In the genomic region with DNA sequence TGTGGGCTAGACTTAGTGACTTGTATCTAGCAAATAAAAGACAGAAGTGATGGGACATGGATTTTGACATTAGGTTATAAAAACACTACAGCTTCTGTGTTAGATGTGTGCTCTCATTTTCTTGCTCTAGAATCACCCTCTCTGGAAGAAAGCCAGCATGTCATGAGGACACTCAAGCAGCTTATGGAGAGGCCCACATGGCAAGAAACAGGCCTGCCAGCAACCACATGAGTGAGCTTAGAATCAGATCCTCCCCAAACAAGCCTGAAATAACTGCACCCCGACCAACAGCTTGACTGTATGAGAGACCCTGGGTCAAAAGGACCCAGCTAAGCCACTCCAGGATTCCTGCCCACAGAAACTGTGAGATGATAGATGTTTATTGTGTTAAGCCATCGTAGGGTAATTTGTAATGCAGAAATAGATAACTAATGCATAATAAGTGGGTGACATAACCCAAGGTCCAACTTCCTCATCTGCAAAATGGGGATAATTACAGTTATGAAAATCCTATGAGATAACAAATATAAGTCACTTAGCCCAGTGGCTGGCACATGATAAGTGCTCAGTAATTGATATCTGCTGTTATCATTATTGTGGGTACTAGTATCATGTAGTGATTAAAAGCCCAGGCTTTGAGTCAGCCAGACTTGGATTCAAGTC, we compare ENCODE assay signal across 9 cellular contexts.
DNase-seq lines count a peak whose midpoint lies in the region; TF ChIP-seq lines count a peak whose summit lies in the region.
"Had no signal": no experiment of that assay in that cellular context is flagged by ENCODE, and none has a peak within 500 bp of the region (broad histone marks: within the 10 kb centered on the region; RNA-seq: fewer than 3 reads in every experiment).

No MANE protein-coding gene starts in this region.

- peak overlapping the region; percentile 3; the same call in 1 of the 2 replicates for H3K27ac ChIP-seq in HEK293 (ENCODE audit: extremely low read depth, low read depth, low read length)

- TF ChIP-seq CTCF in HEK293 (tag by site-specific recombination; IDR thresholded peaks at IDR 0.05) = no peak
- no peak for TF ChIP-seq CTCF in fibroblast of pulmonary artery (IDR thresholded peaks at IDR 0.05; ENCODE audit: low read length, missing control alignments)
- no peak for TF ChIP-seq CTCF in retinal pigment epithelial cell (conservative IDR thresholded peaks at IDR 0.05; ENCODE audit: low read depth, low read length)

- no peaks in the 10 kb centered on the region for H3K9me3 ChIP-seq in HEK293 (ENCODE audit: control insufficient read depth, insufficient read depth, low read depth, low read length)

- no peaks in the 10 kb centered on the region for H3K36me3 ChIP-seq in HEK293 (ENCODE audit: control insufficient read depth in 2 of 2, insufficient read depth in 1 of 2, low read length in 2 of 2)

- H3K4me3 ChIP-seq in HEK293 (ENCODE audit: low read depth, low read length) (no peak overlapping the region), fibroblast of pulmonary artery (replicated peaks; ENCODE audit: low read depth, low read length) (no peak overlapping the region), retinal pigment epithelial cell (ENCODE audit: low read length) (no peak overlapping the region)

- DNase-seq in OCI-M1 (lab: John Stamatoyannopoulos, UW) (peak; percentile 45), fibroblast of pulmonary artery (ENCODE audit: low read depth) (peak; percentile 56), retinal pigment epithelial cell (ENCODE audit: low read depth) (peak; percentile 99), germinal center (ENCODE audit: low spot score) (no peak), 8988T (no peak), NCI-H187 treated with DMSO at 0.1 percent for 48 hours (lab: John Stamatoyannopoulos, UW) (no peak)
- DNase-seq in activated CD4-positive, alpha-beta T cell treated with anti-CD3 and anti-CD28 coated beads, Interleukin-2, amount 50 U/mL, for 1 hour = no peak
- DNase-seq: PC-3 had no signal

- peaks cover 9% of the 10 kb centered on the region for H3K4me1 ChIP-seq in HEK293 (ENCODE audit: control insufficient read depth, insufficient read depth, low read length)

- CTCF ChIA-PET in HEK293 (lab: Yijun Ruan, JAX) = interaction anchor here (1.5 to 6.8 kb wide), 2 partner anchors 11 to 20 kb away, joined by 3 to 37 read pairs; no protein-coding TSS in a partner anchor

- POLR2A ChIA-PET in HEK293 (lab: Yijun Ruan, JAX) = no interaction called here

TF ChIP-seq in HEK293, 187 proteins besides CTCF, POLR2A, EP300 and RAD21 (continues in another document):
- TF ChIP-seq SP2 (tag by site-specific recombination; IDR thresholded peaks at IDR 0.05) = no peak
- TF ChIP-seq ZNF140 (tag by site-specific recombination; IDR thresholded peaks at IDR 0.05) = no peak
- no peak for TF ChIP-seq GLIS1 (tag by site-specific recombination; IDR thresholded peaks at IDR 0.05)
- TF ChIP-seq, protein P1, sequence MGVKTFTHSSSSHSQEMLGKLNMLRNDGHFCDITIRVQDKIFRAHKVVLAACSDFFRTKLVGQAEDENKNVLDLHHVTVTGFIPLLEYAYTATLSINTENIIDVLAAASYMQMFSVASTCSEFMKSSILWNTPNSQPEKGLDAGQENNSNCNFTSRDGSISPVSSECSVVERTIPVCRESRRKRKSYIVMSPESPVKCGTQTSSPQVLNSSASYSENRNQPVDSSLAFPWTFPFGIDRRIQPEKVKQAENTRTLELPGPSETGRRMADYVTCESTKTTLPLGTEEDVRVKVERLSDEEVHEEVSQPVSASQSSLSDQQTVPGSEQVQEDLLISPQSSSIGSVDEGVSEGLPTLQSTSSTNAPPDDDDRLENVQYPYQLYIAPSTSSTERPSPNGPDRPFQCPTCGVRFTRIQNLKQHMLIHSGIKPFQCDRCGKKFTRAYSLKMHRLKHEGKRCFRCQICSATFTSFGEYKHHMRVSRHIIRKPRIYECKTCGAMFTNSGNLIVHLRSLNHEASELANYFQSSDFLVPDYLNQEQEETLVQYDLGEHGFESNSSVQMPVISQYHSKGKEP (tag by site-specific recombination; IDR thresholded peaks at IDR 0.05) = 0 out of 2 replicates have a peak, but pooled peaks have one; percentile 8
- TF ChIP-seq ZNF223 (tag by site-specific recombination; IDR thresholded peaks at IDR 0.05) = no peak
- no peak for TF ChIP-seq BCL11B (tag by site-specific recombination; IDR thresholded peaks at IDR 0.05; ENCODE audit: low read depth)
- no peak for TF ChIP-seq YY1 (tag by site-specific recombination; IDR thresholded peaks at IDR 0.05)
- TF ChIP-seq GLIS2 (tag by site-specific recombination; IDR thresholded peaks at IDR 0.05) = no peak
- 0 out of 2 replicates have a peak, but pooled peaks have one; percentile 14 for TF ChIP-seq FEZF1 (tag by site-specific recombination; IDR thresholded peaks at IDR 0.05)
- TF ChIP-seq ZNF311 (tag by site-specific recombination; IDR thresholded peaks at IDR 0.05; ENCODE audit: borderline replicate concordance) = no peak
- TF ChIP-seq ZNF366 (tag by site-specific recombination; conservative IDR thresholded peaks at IDR 0.05) = peak; percentile 32
- TF ChIP-seq, protein P2, sequence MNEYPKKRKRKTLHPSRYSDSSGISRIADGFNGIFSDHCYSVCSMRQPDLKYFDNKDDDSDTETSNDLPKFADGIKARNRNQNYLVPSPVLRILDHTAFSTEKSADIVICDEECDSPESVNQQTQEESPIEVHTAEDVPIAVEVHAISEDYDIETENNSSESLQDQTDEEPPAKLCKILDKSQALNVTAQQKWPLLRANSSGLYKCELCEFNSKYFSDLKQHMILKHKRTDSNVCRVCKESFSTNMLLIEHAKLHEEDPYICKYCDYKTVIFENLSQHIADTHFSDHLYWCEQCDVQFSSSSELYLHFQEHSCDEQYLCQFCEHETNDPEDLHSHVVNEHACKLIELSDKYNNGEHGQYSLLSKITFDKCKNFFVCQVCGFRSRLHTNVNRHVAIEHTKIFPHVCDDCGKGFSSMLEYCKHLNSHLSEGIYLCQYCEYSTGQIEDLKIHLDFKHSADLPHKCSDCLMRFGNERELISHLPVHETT (tag by site-specific recombination; IDR thresholded peaks at IDR 0.05) = no peak
- TF ChIP-seq ZNF548 (tag by site-specific recombination; IDR thresholded peaks at IDR 0.05) = no peak
- TF ChIP-seq ZNF670 (tag by site-specific recombination; IDR thresholded peaks at IDR 0.05; ENCODE audit: low read depth) = no peak
- TF ChIP-seq ZNF561 (tag by site-specific recombination; IDR thresholded peaks at IDR 0.05; ENCODE audit: borderline replicate concordance) = no peak
- no peak for TF ChIP-seq ZNF621 (tag by site-specific recombination; IDR thresholded peaks at IDR 0.05)
- TF ChIP-seq ZNF529 (tag by site-specific recombination; IDR thresholded peaks at IDR 0.05; ENCODE audit: insufficient replicate concordance) = no peak
- peak; percentile 25; the same call in 1 of the 2 replicates for TF ChIP-seq ZNF335 (tag by site-specific recombination; conservative IDR thresholded peaks at IDR 0.05)
- TF ChIP-seq, protein P3, sequence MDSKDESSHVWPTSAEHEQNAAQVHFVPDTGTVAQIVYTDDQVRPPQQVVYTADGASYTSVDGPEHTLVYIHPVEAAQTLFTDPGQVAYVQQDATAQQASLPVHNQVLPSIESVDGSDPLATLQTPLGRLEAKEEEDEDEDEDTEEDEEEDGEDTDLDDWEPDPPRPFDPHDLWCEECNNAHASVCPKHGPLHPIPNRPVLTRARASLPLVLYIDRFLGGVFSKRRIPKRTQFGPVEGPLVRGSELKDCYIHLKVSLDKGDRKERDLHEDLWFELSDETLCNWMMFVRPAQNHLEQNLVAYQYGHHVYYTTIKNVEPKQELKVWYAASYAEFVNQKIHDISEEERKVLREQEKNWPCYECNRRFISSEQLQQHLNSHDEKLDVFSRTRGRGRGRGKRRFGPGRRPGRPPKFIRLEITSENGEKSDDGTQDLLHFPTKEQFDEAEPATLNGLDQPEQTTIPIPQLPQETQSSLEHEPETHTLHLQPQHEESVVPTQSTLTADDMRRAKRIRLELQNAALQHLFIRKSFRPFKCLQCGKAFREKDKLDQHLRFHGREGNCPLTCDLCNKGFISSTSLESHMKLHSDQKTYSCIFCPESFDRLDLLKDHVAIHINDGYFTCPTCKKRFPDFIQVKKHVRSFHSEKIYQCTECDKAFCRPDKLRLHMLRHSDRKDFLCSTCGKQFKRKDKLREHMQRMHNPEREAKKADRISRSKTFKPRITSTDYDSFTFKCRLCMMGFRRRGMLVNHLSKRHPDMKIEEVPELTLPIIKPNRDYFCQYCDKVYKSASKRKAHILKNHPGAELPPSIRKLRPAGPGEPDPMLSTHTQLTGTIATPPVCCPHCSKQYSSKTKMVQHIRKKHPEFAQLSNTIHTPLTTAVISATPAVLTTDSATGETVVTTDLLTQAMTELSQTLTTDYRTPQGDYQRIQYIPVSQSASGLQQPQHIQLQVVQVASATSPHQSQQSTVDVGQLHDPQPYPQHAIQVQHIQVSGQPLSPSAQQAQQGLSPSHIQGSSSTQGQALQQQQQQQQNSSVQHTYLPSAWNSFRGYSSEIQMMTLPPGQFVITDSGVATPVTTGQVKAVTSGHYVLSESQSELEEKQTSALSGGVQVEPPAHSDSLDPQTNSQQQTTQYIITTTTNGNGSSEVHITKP (tag by site-specific recombination; IDR thresholded peaks at IDR 0.05) = 0 out of 2 replicates have a peak, but pooled peaks have one; percentile 11

Comparison
In these comparisons a context has a peak if more than half of its experiments do, and no peak if none do; other contexts are left out.
1. DNase-seq: peak in OCI-M1 (single experiment), fibroblast of pulmonary artery (single experiment) and retinal pigment epithelial cell (single experiment); none in germinal center (single experiment), 8988T (single experiment), NCI-H187 treated with DMSO at 0.1 percent for 48 hours (single experiment) and activated CD4-positive, alpha-beta T cell treated with anti-CD3 and anti-CD28 coated beads, Interleukin-2, amount 50 U/mL, for 1 hour (single experiment).